ENCODE assay signal across 8 cellular contexts in genomic region chr11:3169235-3169951, GRCh38. TPM values are rescaled to one million over a fixed set of nuclear protein-coding genes. Genes with fewer than 3 reads are reported as not detected.
A peak's percentile ranks its signal among the peaks of the same experiment; 100 is the strongest.
DNase-seq lines count a peak whose midpoint lies in the region; ATAC-seq, FAIRE-seq and TF ChIP-seq lines count a peak whose summit lies in the region.

No MANE protein-coding gene starts in this region.

- H3K36me3 ChIP-seq in H7 (replicated peaks; ENCODE audit: control insufficient read depth, insufficient read depth, low read length) (no peaks in the 10 kb centered on the region), SJCRH30 (no peaks in the 10 kb centered on the region), mesenchymal stem cell (ENCODE audit: control insufficient read depth in 1 of 2, insufficient read depth in 2 of 2, low read depth in 1 of 2, low read length in 2 of 2) (no peaks in the 10 kb centered on the region), transverse colon (no peaks in the 10 kb centered on the region)

- DNase-seq in H7 (peak; percentile 81), SJCRH30 (peak; percentile 71 to 80), ecto neural progenitor cell (ENCODE audit: low spot score) (peak; percentile 61), mesenchymal stem cell (peak; percentile 81), transverse colon (peak; percentile 24), GM19239 (ENCODE audit: insufficient read length, low spot score) (no peak)

- FAIRE-seq in GM19239 (lab: Jason Lieb, UNC) = no peak

- H3K27me3 ChIP-seq in H7 (ENCODE audit: control insufficient read depth, insufficient read depth, low read length) (peaks cover 8% of the 10 kb centered on the region), SJCRH30 (peaks cover 8% of the 10 kb centered on the region; the same call in 1 of the 2 replicates), mesenchymal stem cell (ENCODE audit: control insufficient read depth in 1 of 2, insufficient read depth in 1 of 2, low read length in 2 of 2) (peaks cover 4 to 39% of the 10 kb centered on the region in 2 experiments), transverse colon (peaks cover 21% of the 10 kb centered on the region)

- peak overlapping the region; percentile 96 for H4K8ac ChIP-seq in mesenchymal stem cell (ENCODE audit: low read length)

- TF ChIP-seq POLR2A in transverse colon (IDR thresholded peaks at IDR 0.05) = no peak

- TF ChIP-seq EP300 in transverse colon (IDR thresholded peaks at IDR 0.05; ENCODE audit: low read depth) = no peak

- H3K9me3 ChIP-seq in SJCRH30 (replicated peaks) (no peaks in the 10 kb centered on the region), mesenchymal stem cell (ENCODE audit: control insufficient read depth, low read length) (no peaks in the 10 kb centered on the region), transverse colon (no peaks in the 10 kb centered on the region)

- intact Hi-C loops in transverse colon (cut with DNase I; ENCODE audit: low total_unique reads) = no loop called here

- H3K4me1 ChIP-seq in SJCRH30 = peaks cover 43% of the 10 kb centered on the region
- H3K4me1 ChIP-seq in mesenchymal stem cell (ENCODE audit: control insufficient read depth, insufficient read depth, low read depth, low read length) = peaks cover 26% of the 10 kb centered on the region
- H3K4me1 ChIP-seq in transverse colon = peaks cover 10 to 35% (median 17%) of the 10 kb centered on the region in 4 donors

- no peak for TF ChIP-seq CTCF in transverse colon (IDR thresholded peaks at IDR 0.05)

- no peak for ATAC-seq in GM21529 (IDR thresholded peaks at IDR 0.05; ENCODE audit: unreplicated experiment)
- ATAC-seq in HG03565 (IDR thresholded peaks at IDR 0.05; ENCODE audit: unreplicated experiment) = no peak

- peak overlapping the region; percentile 79 for H3K9ac ChIP-seq in mesenchymal stem cell (ENCODE audit: low read length)

- H2AFZ ChIP-seq in mesenchymal stem cell (ENCODE audit: low read depth, low read length) = peak overlapping the region; percentile 47

- H2BK120ac ChIP-seq in mesenchymal stem cell (ENCODE audit: low read depth, low read length) = peak overlapping the region; percentile 71

- peaks cover 4% of the 10 kb centered on the region for H3K79me1 ChIP-seq in mesenchymal stem cell (replicated peaks; ENCODE audit: low read length, poor library complexity, severe bottlenecking)

- H3K4me3 ChIP-seq in H7 (ENCODE audit: insufficient read depth, low read depth, low read length) = no peak overlapping the region
- H3K4me3 ChIP-seq in SJCRH30 = peak overlapping the region; percentile 43
- peak overlapping the region; percentile 37 to 77 for H3K4me3 ChIP-seq in mesenchymal stem cell (ENCODE audit: insufficient read depth in 1 of 2, low read depth in 1 of 2, low read length in 2 of 2)
- H3K4me3 ChIP-seq in transverse colon = peak overlapping the region in 3 of 4 donors; percentile 2 to 33 (median 23)

- peak overlapping the region in 1 of 2 experiments; percentile 45 for H3K14ac ChIP-seq in mesenchymal stem cell (ENCODE audit: low read length in 2 of 2)

- peak overlapping the region; percentile 67 to 80 for H3K18ac ChIP-seq in mesenchymal stem cell (ENCODE audit: low read depth in 1 of 2, low read length in 2 of 2)

- H2AK5ac ChIP-seq in mesenchymal stem cell (ENCODE audit: low read length, severe bottlenecking) = no peak overlapping the region

- H2BK5ac ChIP-seq in mesenchymal stem cell (ENCODE audit: low read depth, low read length, poor library complexity, severe bottlenecking) = no peak overlapping the region

- no peak overlapping the region for H3K23ac ChIP-seq in mesenchymal stem cell (ENCODE audit: low read length in 2 of 2)

- WGBS in mesenchymal stem cell = 33% methylated on average over 30 of the region's 30 CpGs
- WGBS in transverse colon (ENCODE audit: low coverage in 1 of 2), 2 donors = 9 to 10% methylated on average over 2 to 18 of the region's 30 CpGs

- H2BK12ac ChIP-seq in mesenchymal stem cell (ENCODE audit: low read length in 2 of 2) = peak overlapping the region; percentile 27 to 38

- peak overlapping the region in 1 of 2 experiments; percentile 57 for H3K4ac ChIP-seq in mesenchymal stem cell (ENCODE audit: low read depth in 1 of 2, low read length in 2 of 2)

- H4K91ac ChIP-seq in mesenchymal stem cell (ENCODE audit: low read length) = peak overlapping the region; percentile 83

- H3K4me2 ChIP-seq in mesenchymal stem cell (ENCODE audit: low read length, poor library complexity, severe bottlenecking) = peak overlapping the region; percentile 48

- H2BK15ac ChIP-seq in mesenchymal stem cell (ENCODE audit: low read depth, poor library complexity, severe bottlenecking) = peak overlapping the region; percentile 77

- in situ Hi-C loops in transverse colon (cut with MboI; ENCODE audit: low pct_ligation_motif_present in 1 of 4, low pct_unique_long_range_greater_than_20kb in 1 of 4, low sequenced_read_pairs in 3 of 4) = no loop called here

- H3K27ac ChIP-seq in SJCRH30 (peak overlapping the region; percentile 34), mesenchymal stem cell (ENCODE audit: low read length, poor library complexity, severe bottlenecking) (no peak overlapping the region), transverse colon (peak overlapping the region; percentile 54 to 68 (median 64))

RNA-seq across cellular contexts. Expression of gene OSBPL5, which starts 4.3 kb away (rescaled TPM):
- 21.1 and 23.7 TPM in 2 replicates for total RNA-seq in H7 (2014; rRNA removed; shearing (Covaris generic))
- total RNA-seq in SJCRH30 (2014; rRNA removed; shearing (Covaris generic)) = 6.7 and 8.4 TPM in 2 replicates
- polyA plus RNA-seq in mesenchymal stem cell (2013, experiment 1 of 2) = 13.7 TPM
- 14.6 TPM for polyA plus RNA-seq in mesenchymal stem cell (2013, experiment 2 of 2)
- total RNA-seq in transverse colon = 100 to 1,000 TPM in 2 of 4 donors, 10 to 100 TPM in 2; 37.3 to 211 (median 105) TPM

RNA-seq across cellular contexts. Expression of gene MRGPRG, which starts 49.2 kb away (rescaled TPM):
- total RNA-seq in H7 (2014; rRNA removed; shearing (Covaris generic)) = not detected in 2 replicates
- total RNA-seq in SJCRH30 (2014; rRNA removed; shearing (Covaris generic)) = not detected in 2 replicates
- not detected for polyA plus RNA-seq in mesenchymal stem cell (2013, experiment 1 of 2)
- not detected for polyA plus RNA-seq in mesenchymal stem cell (2013, experiment 2 of 2)
- not detected for total RNA-seq in transverse colon
